In genomic region chr2:223835701-223836532, GRCh38 we compare ENCODE assay signal across 8 cellular contexts. TPM values are rescaled to one million over a fixed set of nuclear protein-coding genes. Genes with fewer than 3 reads are reported as not detected.
A peak's percentile ranks its signal among the peaks of the same experiment; 100 is the strongest.
DNase-seq lines count a peak whose midpoint lies in the region; ATAC-seq and TF ChIP-seq lines count a peak whose summit lies in the region.

No MANE protein-coding gene starts in this region.

- H3K4me1 Mint-ChIP-seq in CD14-positive monocyte (peaks cover 23% of the 10 kb centered on the region), memory B cell (peaks cover 35% of the 10 kb centered on the region)

- DNase-seq in CD14-positive monocyte (ENCODE audit: low spot score) (peak; percentile 53), Panc1 (ENCODE audit: low read depth, low spot score) (no peak), memory B cell (ENCODE audit: low spot score in 2 of 2) (peak; percentile 69 to 91), WERI-Rb-1 (no peak), cerebellum (ENCODE audit: low spot score) (no peak), NCI-H2171 treated with DMSO at 0.1 percent for 48 hours (lab: John Stamatoyannopoulos, UW) (no peak)

- H3K36me3 ChIP-seq in Panc1 (ENCODE audit: control insufficient read depth, insufficient read depth, low read length) (no peaks in the 10 kb centered on the region; the same call in 1 of the 2 replicates), WERI-Rb-1 (no peaks in the 10 kb centered on the region)

- H3K27me3 Mint-ChIP-seq in CD14-positive monocyte (ENCODE audit: low read depth in 3 of 3) (peaks cover 2 to 3% (median 3%) of the 10 kb centered on the region in 3 donors), memory B cell (no peaks in the 10 kb centered on the region)

- H3K4me3 ChIP-seq in Panc1 (ENCODE audit: low read depth in 2 of 2, low read length in 2 of 2), result peak overlapping the region; percentile 74 to 91
- H3K4me3 ChIP-seq in WERI-Rb-1 (ENCODE audit: low read depth, low read length), result no peak overlapping the region

- H3K9me3 ChIP-seq in Panc1 (ENCODE audit: control insufficient read depth, insufficient read depth, low read depth, low read length), result no peaks in the 10 kb centered on the region
- H3K9me3 ChIP-seq in WERI-Rb-1 (ENCODE audit: severe bottlenecking), result no peaks in the 10 kb centered on the region

- H3K27ac ChIP-seq in Panc1 (ENCODE audit: low read length) (peak overlapping the region; percentile 85), WERI-Rb-1 (no peak overlapping the region)

- peak; percentile 63 for ATAC-seq in GM18907 (IDR thresholded peaks at IDR 0.05; ENCODE audit: unreplicated experiment)
- ATAC-seq in HG03025 (IDR thresholded peaks at IDR 0.05; ENCODE audit: low FRiP score, unreplicated experiment), result peak; percentile 51
- ATAC-seq in Panc1, result 0 out of 2 replicates have a peak, but pooled peaks have one; percentile 14
- peak; percentile 68 for ATAC-seq in memory B cell (ENCODE audit: low read depth)

- peaks cover 39% of the 10 kb centered on the region for H3K4me1 ChIP-seq in Panc1 (ENCODE audit: control insufficient read depth, insufficient read depth, low read length)

- H3K36me3 Mint-ChIP-seq in CD14-positive monocyte (peaks cover 0 to 3% of the 10 kb centered on the region in 2 donors), memory B cell (peaks cover 13% of the 10 kb centered on the region)

- TF ChIP-seq CTCF in CD14-positive monocyte (IDR thresholded peaks at IDR 0.05) (no peak), Panc1 (IDR thresholded peaks at IDR 0.05) (no peak), WERI-Rb-1 (IDR thresholded peaks at IDR 0.05; ENCODE audit: low read depth, low read length) (no peak)

- intact Hi-C loops in CD14-positive monocyte (cut with micrococcal nuclease) (loop anchor here in 1 of 2 donors (5.0 to 10.0 kb wide), 2 partner anchors 61 to 119 kb away; partner anchors contain the start of gene MRPL44), Panc1 (cut with micrococcal nuclease; ENCODE audit: unreplicated experiment) (no loop called here)

- no TSS peak for BruUV-seq in Panc1 (replicated peaks; lab: Mats Ljungman, UMichigan)

- H3K27me3 ChIP-seq in Panc1 (ENCODE audit: control insufficient read depth, insufficient read depth, low read length) (no peaks in the 10 kb centered on the region), WERI-Rb-1 (ENCODE audit: insufficient read depth, low read depth, severe bottlenecking) (no peaks in the 10 kb centered on the region)

- H3K9me3 Mint-ChIP-seq in CD14-positive monocyte (no peaks in the 10 kb centered on the region), memory B cell (no peaks in the 10 kb centered on the region)

- H3K27ac Mint-ChIP-seq in CD14-positive monocyte (peak overlapping the region; percentile 32 to 89 (median 72)), memory B cell (peak overlapping the region; percentile 98)

- POLR2A ChIA-PET in Panc1 (lab: Charles Lee), result no interaction called here

- H3K4me3 Mint-ChIP-seq in CD14-positive monocyte, result peak overlapping the region; percentile 98
- H3K4me3 Mint-ChIP-seq in memory B cell, result peak overlapping the region; percentile 95

- in situ Hi-C loops in Panc1 (cut with HindIII; ENCODE audit: low pct_unique_long_range_greater_than_20kb, low sequenced_read_pairs), result no loop called here

- CTCF ChIA-PET in Panc1 (lab: Charles Lee), result no interaction called here

RNA-seq across cellular contexts. Expression of gene AP1S3, which starts 1.5 kb away (rescaled TPM):
- 1 to 10 TPM in 1 of 2 donors, under 1 TPM in 1; 0.81 to 1.3 TPM for polyA plus RNA-seq in CD14-positive monocyte
- total RNA-seq in Panc1 (2021; ENCODE audit: unreplicated experiment), result 66.3 TPM
- 20.0 TPM for polyA plus RNA-seq in Panc1 (2012; ENCODE audit: insufficient read length)
- total RNA-seq in cerebellum, result 26.6 TPM

Comparison
In these comparisons a context has a peak if more than half of its experiments do, and no peak if none do; other contexts are left out.
1. DNase-seq: peak in CD14-positive monocyte (single experiment) and memory B cell (2 of 2); none in Panc1 (single experiment), WERI-Rb-1 (single experiment), cerebellum (single experiment) and NCI-H2171 treated with DMSO at 0.1 percent for 48 hours (single experiment).
2. ATAC-seq: peak in every context shown above with its lines; median percentile 68 in memory B cell; 63 in GM18907; 51 in HG03025; 14 in Panc1.